ENCODE assay signal across 16 cellular contexts in genomic region chr4:133720001-133720400, GRCh38.
DNase-seq lines count a peak whose midpoint lies in the region; ATAC-seq and TF ChIP-seq lines count a peak whose summit lies in the region.
"Had no signal": no experiment of that assay in that cellular context is flagged by ENCODE, and none has a peak within 500 bp of the region (broad histone marks: within the 10 kb centered on the region; RNA-seq: fewer than 3 reads in every experiment).

No MANE protein-coding gene starts in this region.

- H3K9me2 ChIP-seq in SK-N-SH, result no peaks in the 10 kb centered on the region

- DNase-seq in COLO829 (ENCODE audit: low spot score) (peak; percentile 25), HT1080 (ENCODE audit: low read depth) (peak; percentile 49), SK-MEL-5 (ENCODE audit: low read depth, low spot score) (peak; percentile 63), fibroblast of peridontal ligament (ENCODE audit: extremely low read depth) (peak; percentile 21), SK-N-SH (no peak), GM19238 (ENCODE audit: insufficient read length, low spot score) (no peak), NCI-H446 (lab: John Stamatoyannopoulos, UW) (no peak)
- DNase-seq: Caco-2; CD8-positive, alpha-beta T cell; DMS53; GM23248; IMR-90 had no signal

- H4K20me1 ChIP-seq in SK-N-SH (ENCODE audit: insufficient read depth), result no peaks in the 10 kb centered on the region

- H3K4me1 ChIP-seq in SK-N-SH (ENCODE audit: control insufficient read depth in 1 of 2, insufficient read depth in 2 of 2, low read depth in 1 of 2, low read length in 1 of 2), result no peaks in the 10 kb centered on the region
- H3K4me1 ChIP-seq: Caco-2 had no signal

- no peak overlapping the region for H2AFZ ChIP-seq in SK-N-SH (ENCODE audit: low read depth)
- H2AFZ ChIP-seq: GM23248 had no signal

- POLR2A ChIA-PET in SK-N-SH (lab: Yijun Ruan, JAX), result no interaction called here

- no peaks in the 10 kb centered on the region for H3K9me3 ChIP-seq in SK-N-SH
- H3K9me3 ChIP-seq: Caco-2 had no signal

- TF ChIP-seq EP300 in SK-N-SH (IDR thresholded peaks at IDR 0.05; ENCODE audit: borderline replicate concordance in 1 of 2, low read depth in 1 of 2, low read length in 1 of 2), result no peak

- H3K27ac ChIP-seq in SK-N-SH (ENCODE audit: low read depth in 2 of 2, low read length in 1 of 2), result no peak overlapping the region
- H3K27ac ChIP-seq: 22Rv1, GM23248 had no signal

- H3K4me3 ChIP-seq in SK-N-SH (ENCODE audit: low read depth in 2 of 2, low read length in 1 of 2), result no peak overlapping the region
- H3K4me3 ChIP-seq: GM12878, GM23248 had no signal

- H3K79me2 ChIP-seq in SK-N-SH (ENCODE audit: insufficient read depth), result no peaks in the 10 kb centered on the region

- no peaks in the 10 kb centered on the region for H3F3A ChIP-seq in SK-N-SH (replicated peaks; ENCODE audit: insufficient read depth)

- in situ Hi-C loops in SK-MEL-5 (cut with HindIII; ENCODE audit: low pct_unique_long_range_greater_than_20kb, low sequenced_read_pairs), result no loop called here

- H3K27me3 ChIP-seq in SK-N-SH (ENCODE audit: insufficient read depth), result no peaks in the 10 kb centered on the region

- CTCF ChIA-PET in SK-N-SH (lab: Yijun Ruan, JAX), result no interaction called here

- no peak for ATAC-seq in GM19324 (IDR thresholded peaks at IDR 0.05; ENCODE audit: low FRiP score, unreplicated experiment)
- ATAC-seq: CD8-positive, alpha-beta T cell; GM12878; HCT116 had no signal

- H3K9ac ChIP-seq in SK-N-SH, result no peak overlapping the region
- H3K9ac ChIP-seq: GM23248 had no signal

- WGBS in SK-N-SH (ENCODE audit: low lambda C conversion rate), result 4% methylated on average over 2 of the region's 2 CpGs

- no peak overlapping the region for H3K4me2 ChIP-seq in SK-N-SH

- no peak for TF ChIP-seq RAD21 in SK-N-SH (IDR thresholded peaks at IDR 0.05; ENCODE audit: low read length)

- no peaks in the 10 kb centered on the region for H3K36me3 ChIP-seq in SK-N-SH (replicated peaks in 1 of 2; ENCODE audit: control insufficient read depth in 1 of 2, insufficient read depth in 2 of 2, low read length in 1 of 2)

- no peak for TF ChIP-seq CTCF in SK-N-SH (IDR thresholded peaks at IDR 0.05)

TF ChIP-seq in SK-N-SH, 30 proteins besides CTCF, POLR2A, EP300 and RAD21:
- no peak for TF ChIP-seq POLR2AphosphoS5 (IDR thresholded peaks at IDR 0.05; ENCODE audit: low read depth, low read length)
- TF ChIP-seq RFX5 (IDR thresholded peaks at IDR 0.05; ENCODE audit: low read length), result no peak
- no peak for TF ChIP-seq SMC3 (IDR thresholded peaks at IDR 0.05; ENCODE audit: low read depth, low read length)
- no peak for TF ChIP-seq GATA2 (CRISPR knock-in tag; IDR thresholded peaks at IDR 0.05)
- no peak for TF ChIP-seq JUND (IDR thresholded peaks at IDR 0.05)
- TF ChIP-seq TAF1 (IDR thresholded peaks at IDR 0.05; ENCODE audit: borderline replicate concordance, low read depth, low read length), result no peak
- no peak for TF ChIP-seq MXI1 (IDR thresholded peaks at IDR 0.05; ENCODE audit: low read depth, low read length)
- TF ChIP-seq, protein P1, sequence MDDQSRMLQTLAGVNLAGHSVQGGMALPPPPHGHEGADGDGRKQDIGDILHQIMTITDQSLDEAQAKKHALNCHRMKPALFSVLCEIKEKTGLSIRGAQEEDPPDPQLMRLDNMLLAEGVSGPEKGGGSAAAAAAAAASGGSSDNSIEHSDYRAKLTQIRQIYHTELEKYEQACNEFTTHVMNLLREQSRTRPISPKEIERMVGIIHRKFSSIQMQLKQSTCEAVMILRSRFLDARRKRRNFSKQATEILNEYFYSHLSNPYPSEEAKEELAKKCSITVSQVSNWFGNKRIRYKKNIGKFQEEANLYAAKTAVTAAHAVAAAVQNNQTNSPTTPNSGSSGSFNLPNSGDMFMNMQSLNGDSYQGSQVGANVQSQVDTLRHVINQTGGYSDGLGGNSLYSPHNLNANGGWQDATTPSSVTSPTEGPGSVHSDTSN (IDR thresholded peaks at IDR 0.05), result no peak
- TF ChIP-seq TEAD4 (IDR thresholded peaks at IDR 0.05; ENCODE audit: borderline replicate concordance, insufficient read depth), result no peak

Comparison
In these comparisons a context has a peak if more than half of its experiments do, and no peak if none do; other contexts are left out.
1. DNase-seq: peak in COLO829 (single experiment), HT1080 (single experiment), SK-MEL-5 (single experiment) and fibroblast of peridontal ligament (single experiment); none in SK-N-SH (single experiment), GM19238 (single experiment) and NCI-H446 (0 of 2).